In genomic region chr16:11639925-11640899, GRCh38 we compare ENCODE assay signal across 8 cellular contexts. TPM values are rescaled to one million over a fixed set of nuclear protein-coding genes. Genes with fewer than 3 reads are reported as not detected.
A peak's percentile ranks its signal among the peaks of the same experiment; 100 is the strongest.
DNase-seq lines count a peak whose midpoint lies in the region; ATAC-seq and TF ChIP-seq lines count a peak whose summit lies in the region.

No MANE protein-coding gene starts in this region.

- H3K27me3 ChIP-seq in ACC112 (ENCODE audit: insufficient read depth, low read length) (no peaks in the 10 kb centered on the region), SJSA1 (replicated peaks) (no peaks in the 10 kb centered on the region)

- no peaks in the 10 kb centered on the region for H3K9me3 ChIP-seq in SJSA1 (replicated peaks)
- H3K9me3 ChIP-seq in mucosa of descending colon, result no peaks in the 10 kb centered on the region

- H3K79me2 ChIP-seq in ACC112 (ENCODE audit: control insufficient read depth, insufficient read depth, low read length, unreplicated experiment), result no peaks in the 10 kb centered on the region

- peak overlapping the region; percentile 98 for H3K27ac ChIP-seq in ACC112 (ENCODE audit: low read depth, low read length)
- peak overlapping the region; percentile 60 for H3K27ac ChIP-seq in SJSA1

- DNase-seq in HS-5 (ENCODE audit: low read depth) (peak; percentile 97), SJSA1 (ENCODE audit: low read depth in 1 of 2, low spot score in 2 of 2) (peak; percentile 66 to 67), epithelial cell of proximal tubule (ENCODE audit: low read depth) (peak; percentile 87), mucosa of descending colon (peak in 2 of 3 donors; percentile 63 to 75), type B pancreatic cell (ENCODE audit: extremely low spot score, unreplicated experiment) (no peak), NCI-H748 treated with DMSO at 0.1 percent for 48 hours (lab: John Stamatoyannopoulos, UW) (no peak)

- H3K36me3 ChIP-seq in ACC112 (ENCODE audit: insufficient read depth, low read length) (no peaks in the 10 kb centered on the region), SJSA1 (no peaks in the 10 kb centered on the region), mucosa of descending colon (ENCODE audit: low read depth) (no peaks in the 10 kb centered on the region)

- no peak for TF ChIP-seq CTCF in epithelial cell of proximal tubule (conservative IDR thresholded peaks at IDR 0.05; ENCODE audit: low read depth, low read length)
- no peak for TF ChIP-seq CTCF in mucosa of descending colon (IDR thresholded peaks at IDR 0.05)
- TF ChIP-seq CTCF in type B pancreatic cell (conservative IDR thresholded peaks at IDR 0.05), result no peak

- intact Hi-C loops in mucosa of descending colon (cut with DNase I, micrococcal nuclease), result loop anchor here in 1 of 2 donors (5.0 kb wide), 1 partner anchor 108 kb away; no protein-coding TSS in a partner anchor

- no peak overlapping the region for H2AFZ ChIP-seq in ACC112 (ENCODE audit: low read length, unreplicated experiment)

- peak; percentile 30 for ATAC-seq in mucosa of descending colon
- no peak for ATAC-seq in HG03571 (IDR thresholded peaks at IDR 0.05; ENCODE audit: unreplicated experiment)

- H3K27me3 Mint-ChIP-seq in type B pancreatic cell, result peaks cover 2% of the 10 kb centered on the region

- 0 out of 2 replicates have a peak overlapping the region, but pooled peaks have one; percentile 10 for H3K4me3 ChIP-seq in ACC112 (ENCODE audit: low read depth, low read length)
- no peak overlapping the region for H3K4me3 ChIP-seq in SJSA1
- no peak overlapping the region for H3K4me3 ChIP-seq in epithelial cell of proximal tubule (ENCODE audit: low read depth, low read length)
- H3K4me3 ChIP-seq in mucosa of descending colon, result no peak overlapping the region

- peaks cover 21% of the 10 kb centered on the region for H3K4me1 Mint-ChIP-seq in type B pancreatic cell (ENCODE audit: unreplicated experiment)

- peak overlapping the region; percentile 36 for H3K4me3 Mint-ChIP-seq in type B pancreatic cell

- H3K9me3 Mint-ChIP-seq in type B pancreatic cell, result no peaks in the 10 kb centered on the region

- peak overlapping the region; percentile 92 for H3K27ac Mint-ChIP-seq in type B pancreatic cell

- peaks cover 14% of the 10 kb centered on the region for H3K4me1 ChIP-seq in ACC112 (ENCODE audit: control insufficient read depth, insufficient read depth, low read length, unreplicated experiment)
- peaks cover 16% of the 10 kb centered on the region for H3K4me1 ChIP-seq in SJSA1 (replicated peaks)
- H3K4me1 ChIP-seq in mucosa of descending colon (ENCODE audit: low read depth), result peaks cover 21% of the 10 kb centered on the region

- H3K36me3 Mint-ChIP-seq in type B pancreatic cell, result no peaks in the 10 kb centered on the region

RNA-seq across cellular contexts. Expression of gene SNN, which starts 28.0 kb away (rescaled TPM):
- total RNA-seq in SJSA1 (2014; rRNA removed; shearing (Covaris generic)), result 10.1 and 11.5 TPM in 2 replicates
- total RNA-seq in epithelial cell of proximal tubule, result 10.9 and 11.2 TPM in 2 replicates
- total RNA-seq in mucosa of descending colon, result 10 to 100 TPM in 1 of 3 donors, 1 to 10 TPM in 2; 2.3 to 22.1 (median 4.2) TPM
- total RNA-seq in type B pancreatic cell (ENCODE audit: low replicate concordance), result 23.8 and 44.0 TPM in 2 replicates

RNA-seq across cellular contexts. Expression of gene LITAF, which starts 53.5 kb away (rescaled TPM):
- 50.8 and 83.4 TPM in 2 replicates for total RNA-seq in SJSA1 (2014; rRNA removed; shearing (Covaris generic))
- 30.4 and 45.4 TPM in 2 replicates for total RNA-seq in epithelial cell of proximal tubule
- total RNA-seq in mucosa of descending colon, result 100 to 1,000 TPM; 140 to 308 (median 246) TPM
- total RNA-seq in type B pancreatic cell (ENCODE audit: low replicate concordance), result 49.8 and 66.6 TPM in 2 replicates

Comparison
In these comparisons a context has a peak if more than half of its experiments do, and no peak if none do; other contexts are left out.
1. DNase-seq: peak in HS-5 (single experiment), SJSA1 (2 of 2), epithelial cell of proximal tubule (single experiment) and mucosa of descending colon (2 of 3); none in type B pancreatic cell (single experiment) and NCI-H748 treated with DMSO at 0.1 percent for 48 hours (single experiment).